Comparison of ENCODE assay signal across 20 cellular contexts in genomic region chr5:124949862-124950261, GRCh38.
DNase-seq lines count a peak whose midpoint lies in the region; ATAC-seq and TF ChIP-seq lines count a peak whose summit lies in the region.
"Had no signal": no experiment of that assay in that cellular context is flagged by ENCODE, and none has a peak within 500 bp of the region (broad histone marks: within the 10 kb centered on the region; RNA-seq: fewer than 3 reads in every experiment).

No MANE protein-coding gene starts in this region.

- DNase-seq in left ventricle myocardium superior (peak; percentile 35), left ventricle myocardium inferior (no peak), adipocyte (ENCODE audit: low read depth) (peak; percentile 57), right cardiac atrium (peak in 1 of 3 donors; percentile 23), tibial artery (peak; percentile 27 to 72), NCI-H69 (lab: John Stamatoyannopoulos, UW) (no peak)
- no peak for DNase-seq in activated T-cell treated with anti-CD3 and anti-CD28 coated beads, Interleukin-2, amount 50 U/mL, for 48 hours
- DNase-seq in activated naive CD4-positive, alpha-beta T cell treated with anti-CD3 and anti-CD28 coated beads, Interleukin-2, amount 50 U/mL, for 16 hours = no peak
- DNase-seq: BE2C; Caco-2; CD4-positive, CD25-positive, alpha-beta regulatory T cell; H7; IMR-90; MG63; NCI-H1436; NCI-H1930; NCI-H526 treated with DMSO at 0.1 percent for 48 hours; SHP77 treated with DMSO at 0.1 percent for 48 hours; SK-N-SH had no signal

- intact Hi-C loops in left ventricle myocardium superior (cut with micrococcal nuclease) (no loop called here), left ventricle myocardium inferior (cut with micrococcal nuclease) (no loop called here), right cardiac atrium (cut with DNase I) (no loop called here), tibial artery (cut with DNase I; ENCODE audit: low total_unique reads) (no loop called here)

- H3K27ac ChIP-seq in left ventricle myocardium inferior (replicated peaks) = no peak overlapping the region
- H3K27ac ChIP-seq in right cardiac atrium (ENCODE audit: low read length) = no peak overlapping the region
- peak overlapping the region; percentile 23 to 51 for H3K27ac ChIP-seq in tibial artery
- H3K27ac ChIP-seq: HL-60 had no signal

- no peaks in the 10 kb centered on the region for H3K36me3 ChIP-seq in left ventricle myocardium inferior
- H3K36me3 ChIP-seq in adipocyte (ENCODE audit: control insufficient read depth, insufficient read depth, low read length, severe bottlenecking) = no peaks in the 10 kb centered on the region
- H3K36me3 ChIP-seq in tibial artery = no peaks in the 10 kb centered on the region
- H3K36me3 ChIP-seq: BE2C, MG63 had no signal

- ATAC-seq in left ventricle myocardium superior (peak; percentile 68), right cardiac atrium (peak; percentile 58 to 64)

- H3K4me1 ChIP-seq in left ventricle myocardium inferior (peaks cover 11% of the 10 kb centered on the region), adipocyte (ENCODE audit: control insufficient read depth, insufficient read depth, low read length) (peaks cover 13% of the 10 kb centered on the region), right cardiac atrium (ENCODE audit: control insufficient read depth, insufficient read depth, low read length) (no peaks in the 10 kb centered on the region), tibial artery (peaks cover 0 to 65% (median 16%) of the 10 kb centered on the region in 4 donors)
- H3K4me1 ChIP-seq: BE2C, Caco-2 had no signal

- no peak overlapping the region for H3K4me3 ChIP-seq in left ventricle myocardium inferior
- H3K4me3 ChIP-seq in adipocyte (ENCODE audit: low read length) = no peak overlapping the region
- no peak overlapping the region for H3K4me3 ChIP-seq in right cardiac atrium (ENCODE audit: low read length)
- no peak overlapping the region for H3K4me3 ChIP-seq in tibial artery
- H3K4me3 ChIP-seq: MG63 had no signal

- H3K9ac ChIP-seq in adipocyte (ENCODE audit: low read length) = no peak overlapping the region
- H3K9ac ChIP-seq: SK-N-SH had no signal

- no peak for TF ChIP-seq CTCF in left ventricle myocardium inferior (IDR thresholded peaks at IDR 0.05; ENCODE audit: borderline replicate concordance)
- TF ChIP-seq CTCF in tibial artery (IDR thresholded peaks at IDR 0.05) = no peak

- H3K27me3 ChIP-seq in left ventricle myocardium inferior (ENCODE audit: low read depth) (no peaks in the 10 kb centered on the region), adipocyte (replicated peaks; ENCODE audit: control insufficient read depth, insufficient read depth, low read length) (no peaks in the 10 kb centered on the region), right cardiac atrium (ENCODE audit: control insufficient read depth, insufficient read depth) (no peaks in the 10 kb centered on the region), tibial artery (no peaks in the 10 kb centered on the region)
- H3K27me3 ChIP-seq: BE2C, MG63 had no signal

- H3K9me3 ChIP-seq in left ventricle myocardium inferior (replicated peaks) = no peaks in the 10 kb centered on the region
- no peaks in the 10 kb centered on the region for H3K9me3 ChIP-seq in adipocyte (ENCODE audit: control insufficient read depth, low read length)
- no peaks in the 10 kb centered on the region for H3K9me3 ChIP-seq in right cardiac atrium (ENCODE audit: control insufficient read depth, low read length)
- H3K9me3 ChIP-seq in tibial artery = no peaks in the 10 kb centered on the region
- H3K9me3 ChIP-seq: BE2C, Caco-2, MG63, SK-N-SH had no signal

- 63% methylated on average over 4 of the region's 4 CpGs for WGBS in right cardiac atrium

Comparison
In these comparisons a context has a peak if more than half of its experiments do, and no peak if none do; other contexts are left out.
1. DNase-seq: peak in left ventricle myocardium superior (single experiment), adipocyte (single experiment) and tibial artery (2 of 2); none in left ventricle myocardium inferior (single experiment), activated T-cell treated with anti-CD3 and anti-CD28 coated beads, Interleukin-2, amount 50 U/mL, for 48 hours (0 of 2), activated naive CD4-positive, alpha-beta T cell treated with anti-CD3 and anti-CD28 coated beads, Interleukin-2, amount 50 U/mL, for 16 hours (single experiment) and NCI-H69 (single experiment).
2. H3K27ac ChIP-seq: peak in tibial artery (2 of 2); none in left ventricle myocardium inferior (single experiment) and right cardiac atrium (single experiment).